ENCODE assay signal across 8 cellular contexts in genomic region chr5:110738503-110738811, GRCh38. TPM values are rescaled to one million over a fixed set of nuclear protein-coding genes. Genes with fewer than 3 reads are reported as not detected.
DNase-seq lines count a peak whose midpoint lies in the region; ATAC-seq, FAIRE-seq and TF ChIP-seq lines count a peak whose summit lies in the region.

No MANE protein-coding gene starts in this region.

- H3K4me1 Mint-ChIP-seq in activated T-cell treated with anti-CD3 and anti-CD28 coated beads, Interleukin-2, amount 50 U/mL, for 72 hours (ENCODE audit: low read depth): peaks cover 36% of the 10 kb centered on the region

- H3K27ac ChIP-seq in SJCRH30: no peak overlapping the region
- H3K27ac ChIP-seq in neutrophil: peak overlapping the region; percentile 75

- FAIRE-seq in RCC 7860 (lab: Jason Lieb, UNC): no peak

- DNase-seq in activated T-cell treated with anti-CD3 and anti-CD28 coated beads, Interleukin-2, amount 50 U/mL, for 72 hours: peak in 1 of 2 donors; percentile 67
- DNase-seq in activated T-cell treated with anti-CD3 and anti-CD28 coated beads, Interleukin-2, amount 50 U/mL, for 1 hour: no peak
- DNase-seq in SJCRH30 (no peak), RCC 7860 (ENCODE audit: low spot score) (no peak), NCI-H526 treated with DMSO at 0.1 percent for 48 hours (lab: John Stamatoyannopoulos, UW) (no peak)

- H3K9me3 ChIP-seq in SJCRH30 (replicated peaks) (no peaks in the 10 kb centered on the region; the same call in 1 of the 2 replicates), neutrophil (no peaks in the 10 kb centered on the region)

- H3K4me3 Mint-ChIP-seq in activated T-cell treated with anti-CD3 and anti-CD28 coated beads, Interleukin-2, amount 50 U/mL, for 72 hours: peak overlapping the region; percentile 86 to 96

- H3K4me1 ChIP-seq in SJCRH30: peaks cover 5% of the 10 kb centered on the region; the same call in 1 of the 2 replicates
- H3K4me1 ChIP-seq in neutrophil (ENCODE audit: control insufficient read depth in 1 of 2, insufficient read depth in 1 of 2, low read depth in 1 of 2, low read length in 1 of 2): peaks cover 12 to 14% of the 10 kb centered on the region in 2 experiments

- no peaks in the 10 kb centered on the region for H3K27me3 ChIP-seq in SJCRH30
- H3K27me3 ChIP-seq in neutrophil: peaks cover 48% of the 10 kb centered on the region

- H3K4me3 ChIP-seq in SJCRH30 (peak overlapping the region; percentile 96), neutrophil (ENCODE audit: low read depth in 1 of 2, low read length in 1 of 2) (peak overlapping the region; percentile 77 to 89)

- peaks cover 0 to 5% of the 10 kb centered on the region in 2 donors for H3K36me3 Mint-ChIP-seq in activated T-cell treated with anti-CD3 and anti-CD28 coated beads, Interleukin-2, amount 50 U/mL, for 72 hours (ENCODE audit: insufficient read depth in 2 of 2)

- peaks cover 6% of the 10 kb centered on the region for H3K27me3 Mint-ChIP-seq in activated T-cell treated with anti-CD3 and anti-CD28 coated beads, Interleukin-2, amount 50 U/mL, for 72 hours (ENCODE audit: low read depth)

- H3K27ac Mint-ChIP-seq in activated T-cell treated with anti-CD3 and anti-CD28 coated beads, Interleukin-2, amount 50 U/mL, for 72 hours: peak overlapping the region; percentile 24

- TF ChIP-seq CTCF in neutrophil (IDR thresholded peaks at IDR 0.05): no peak

- H3K9me3 Mint-ChIP-seq in activated T-cell treated with anti-CD3 and anti-CD28 coated beads, Interleukin-2, amount 50 U/mL, for 72 hours: no peaks in the 10 kb centered on the region

- ATAC-seq in activated T-cell treated with anti-CD3 and anti-CD28 coated beads, Interleukin-2, amount 50 U/mL, for 72 hours (replicated peaks in 1 of 2): peak; percentile 71 to 73
- peak; percentile 60 for ATAC-seq in HG02763 (IDR thresholded peaks at IDR 0.05; ENCODE audit: unreplicated experiment)
- ATAC-seq in esophagus mucosa: peak; percentile 74

- H3K36me3 ChIP-seq in SJCRH30: no peaks in the 10 kb centered on the region
- H3K36me3 ChIP-seq in neutrophil: no peaks in the 10 kb centered on the region

RNA-seq across cellular contexts. Expression of gene SLC25A46, which starts 0.3 kb away (rescaled TPM):
- total RNA-seq in activated T-cell treated with anti-CD3 and anti-CD28 coated beads, Interleukin-2, amount 50 U/mL, for 72 hours: 10 to 100 TPM; 52.6 to 57.4 TPM
- 41.8 and 47.3 TPM in 2 replicates for total RNA-seq in SJCRH30 (2014; rRNA removed; shearing (Covaris generic))
- 31.9 TPM for total RNA-seq in esophagus mucosa

RNA-seq across cellular contexts. Expression of gene TMEM232, which starts 12.0 kb away (rescaled TPM):
- total RNA-seq in activated T-cell treated with anti-CD3 and anti-CD28 coated beads, Interleukin-2, amount 50 U/mL, for 72 hours: 1 to 10 TPM; 3.1 to 4.0 TPM
- total RNA-seq in SJCRH30 (2014; rRNA removed; shearing (Covaris generic)): 0.97 and 1.7 TPM in 2 replicates
- total RNA-seq in esophagus mucosa: 0.56 TPM
